In the genomic region with DNA sequence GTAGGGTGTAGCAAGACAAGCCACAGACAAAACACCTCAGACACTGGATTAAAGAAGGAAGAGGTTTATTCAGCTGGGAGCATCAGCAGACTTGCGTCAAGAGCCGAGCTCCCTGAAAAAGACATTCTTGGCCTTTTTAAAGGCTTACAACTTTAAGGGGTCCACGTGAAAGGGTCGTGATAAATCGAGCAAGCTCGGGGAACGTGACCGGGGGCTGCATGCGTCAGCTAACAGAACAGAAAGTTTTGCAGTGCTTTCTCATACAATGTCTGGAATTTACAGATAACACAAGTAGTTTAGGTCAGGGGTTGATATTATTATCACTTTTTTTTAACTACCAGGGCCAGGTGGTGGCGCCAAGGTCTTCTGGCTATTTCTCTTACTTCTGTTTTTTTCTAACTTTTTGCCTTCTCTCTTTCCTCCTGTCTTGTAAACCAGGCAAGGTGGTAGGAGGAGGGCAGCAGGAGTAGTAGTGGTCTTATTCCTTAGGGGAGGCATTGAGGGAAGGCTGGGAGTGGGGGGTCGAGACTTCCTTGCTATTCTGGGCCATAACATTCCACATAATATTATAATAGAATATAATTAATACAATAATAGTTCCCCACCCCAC, we compare ENCODE assay signal across 8 cellular contexts. TPM values are rescaled to one million over a fixed set of nuclear protein-coding genes. Genes with fewer than 3 reads are reported as not detected.
DNase-seq lines count a peak whose midpoint lies in the region; ATAC-seq, FAIRE-seq and TF ChIP-seq lines count a peak whose summit lies in the region.

No MANE protein-coding gene starts in this region.

- no peak for ATAC-seq in naive thymus-derived CD4-positive, alpha-beta T cell
- no peak for ATAC-seq in GM18498 (IDR thresholded peaks at IDR 0.05; ENCODE audit: unreplicated experiment)

- H3K9me3 Mint-ChIP-seq in naive thymus-derived CD4-positive, alpha-beta T cell = peaks cover 0 to 1% (median 0%) of the 10 kb centered on the region in 11 donors

- H3K9me1 ChIP-seq in endothelial cell of umbilical vein (replicated peaks; ENCODE audit: control insufficient read depth, extremely low read depth, insufficient read depth, low read length) = no peaks in the 10 kb centered on the region

- H3K36me3 ChIP-seq in endothelial cell of umbilical vein (ENCODE audit: control insufficient read depth in 2 of 2, extremely low read depth in 1 of 2, insufficient read depth in 2 of 2, low read length in 2 of 2) = no peaks in the 10 kb centered on the region
- no peaks in the 10 kb centered on the region for H3K36me3 ChIP-seq in prostate gland
- H3K36me3 ChIP-seq in naive thymus-derived CD4-positive, alpha-beta T cell (ENCODE audit: control insufficient read depth in 2 of 3, insufficient read depth in 3 of 3, low read length in 3 of 3) = no peaks in the 10 kb centered on the region

- no TSS peak for BruUV-seq in endothelial cell of umbilical vein (replicated peaks; lab: Mats Ljungman, UMichigan)

- peak overlapping the region in 1 of 9 donors; percentile 37 for H3K27ac Mint-ChIP-seq in naive thymus-derived CD4-positive, alpha-beta T cell

- no peaks in the 10 kb centered on the region for H3K36me3 Mint-ChIP-seq in naive thymus-derived CD4-positive, alpha-beta T cell

- no peaks in the 10 kb centered on the region for H3K79me2 ChIP-seq in endothelial cell of umbilical vein (ENCODE audit: control insufficient read depth, insufficient read depth, low read length)

- peaks cover 0 to 11% (median 0%) of the 10 kb centered on the region in 5 donors for H3K27me3 Mint-ChIP-seq in naive thymus-derived CD4-positive, alpha-beta T cell

- peak overlapping the region in 2 of 10 donors; percentile 17 to 21 for H3K4me3 Mint-ChIP-seq in naive thymus-derived CD4-positive, alpha-beta T cell

- H3K4me1 ChIP-seq in endothelial cell of umbilical vein (ENCODE audit: control insufficient read depth, extremely low read depth, insufficient read depth, low read length) = peaks cover 7% of the 10 kb centered on the region
- no peaks in the 10 kb centered on the region for H3K4me1 ChIP-seq in prostate gland (replicated peaks)
- peaks cover 1 to 3% of the 10 kb centered on the region in 2 donors for H3K4me1 ChIP-seq in naive thymus-derived CD4-positive, alpha-beta T cell (ENCODE audit: control insufficient read depth in 2 of 2, insufficient read depth in 2 of 2, low read length in 2 of 2)

- H3K4me2 ChIP-seq in endothelial cell of umbilical vein (ENCODE audit: insufficient read depth, low read length) = no peak overlapping the region

- 82% methylated on average over 11 of the region's 11 CpGs for WGBS in prostate gland

- FAIRE-seq in endothelial cell of umbilical vein (lab: Jason Lieb, UNC) (peak; percentile 33), urothelium cell line (lab: Jason Lieb, UNC) (no peak)

- H3K4me1 Mint-ChIP-seq in naive thymus-derived CD4-positive, alpha-beta T cell = peaks cover 9 to 20% (median 17%) of the 10 kb centered on the region in 7 donors

- DNase-seq in GM12865 (ENCODE audit: low read depth) = peak; percentile 36
- peak; percentile 96 for DNase-seq in OCI-M1 (lab: John Stamatoyannopoulos, UW)
- peak; percentile 61 for DNase-seq in endothelial cell of umbilical vein (ENCODE audit: low read depth, low spot score)
- no peak for DNase-seq in prostate gland (ENCODE audit: low spot score)
- no peak for DNase-seq in naive thymus-derived CD4-positive, alpha-beta T cell
- no peak for DNase-seq in urothelium cell line (ENCODE audit: low spot score)
- no peak for DNase-seq in ecto neural progenitor cell (ENCODE audit: low spot score)

- dilution Hi-C loops in endothelial cell of umbilical vein (cut with MboI; ENCODE audit: extremely low pct_ligation_motif_present, low sequenced_read_pairs) = no loop called here

- no peaks in the 10 kb centered on the region for H4K20me1 ChIP-seq in endothelial cell of umbilical vein (replicated peaks; ENCODE audit: control insufficient read depth, extremely low read depth, insufficient read depth, low read length)

- no peak overlapping the region for H3K4me3 ChIP-seq in GM12865 (ENCODE audit: low read depth, low read length)
- no peak overlapping the region for H3K4me3 ChIP-seq in endothelial cell of umbilical vein (replicated peaks in 1 of 3; ENCODE audit: insufficient read depth in 1 of 3, low read depth in 1 of 3, low read length in 3 of 3)
- no peak overlapping the region for H3K4me3 ChIP-seq in prostate gland
- H3K4me3 ChIP-seq in naive thymus-derived CD4-positive, alpha-beta T cell (ENCODE audit: low read length) = no peak overlapping the region

- H2AFZ ChIP-seq in endothelial cell of umbilical vein (ENCODE audit: low read depth, low read length) = peak overlapping the region; percentile 86

- POLR2A ChIA-PET in endothelial cell of umbilical vein (lab: Charles Lee) = no interaction called here
- POLR2A ChIA-PET in naive thymus-derived CD4-positive, alpha-beta T cell (lab: Charles Lee) = interaction anchor here (0.6 kb wide), 1 partner anchor 1401 kb away, joined by 3 read pairs; no protein-coding TSS in a partner anchor

- H3K9me3 ChIP-seq in endothelial cell of umbilical vein (replicated peaks; ENCODE audit: control insufficient read depth, insufficient read depth, low read length) = no peaks in the 10 kb centered on the region
- no peaks in the 10 kb centered on the region for H3K9me3 ChIP-seq in prostate gland
- no peaks in the 10 kb centered on the region for H3K9me3 ChIP-seq in naive thymus-derived CD4-positive, alpha-beta T cell (ENCODE audit: control insufficient read depth in 2 of 3, low read length in 3 of 3)

- intact Hi-C loops in endothelial cell of umbilical vein (cut with micrococcal nuclease) = no loop called here
- intact Hi-C loops in prostate gland (cut with DNase I) = no loop called here
- intact Hi-C loops in naive thymus-derived CD4-positive, alpha-beta T cell (cut with micrococcal nuclease) = loop anchor here (1.0 to 10.0 kb wide), 3 partner anchors 195 to 265 kb away; a partner anchor contains a TSS

- TF ChIP-seq POLR2A in endothelial cell of umbilical vein (IDR thresholded peaks at IDR 0.05; ENCODE audit: low read depth, low read length) = no peak
- TF ChIP-seq POLR2A in prostate gland (IDR thresholded peaks at IDR 0.05) = no peak

- TF ChIP-seq CTCF in GM12865 (IDR thresholded peaks at IDR 0.05; ENCODE audit: insufficient read depth, low read depth, low read length, missing control alignments) = no peak
- peak in 1 of 2 donors; percentile 1 for TF ChIP-seq CTCF in endothelial cell of umbilical vein (IDR thresholded peaks at IDR 0.05; ENCODE audit: extremely low read depth in 1 of 2, insufficient read depth in 1 of 2, low read depth in 1 of 2, low read length in 2 of 2)
- no peak for TF ChIP-seq CTCF in prostate gland (IDR thresholded peaks at IDR 0.05)

- CTCF ChIA-PET in endothelial cell of umbilical vein (lab: Charles Lee) = interaction anchor here (2.6 kb wide), 1 partner anchor 197 kb away, joined by 12 read pairs; no protein-coding TSS in a partner anchor
- CTCF ChIA-PET in naive thymus-derived CD4-positive, alpha-beta T cell (lab: Charles Lee) = no interaction called here

- H3K27ac ChIP-seq in endothelial cell of umbilical vein (ENCODE audit: insufficient read depth, low read depth, low read length) = no peak overlapping the region
- H3K27ac ChIP-seq in prostate gland = peak overlapping the region; percentile 61 to 68
- H3K27ac ChIP-seq in naive thymus-derived CD4-positive, alpha-beta T cell (ENCODE audit: low read depth, low read length) = no peak overlapping the region

- H3K27me3 ChIP-seq in endothelial cell of umbilical vein (ENCODE audit: control insufficient read depth in 2 of 2, insufficient read depth in 2 of 2, low read length in 2 of 2) = no peaks in the 10 kb centered on the region
- H3K27me3 ChIP-seq in prostate gland (replicated peaks; ENCODE audit: insufficient read depth) = no peaks in the 10 kb centered on the region
- H3K27me3 ChIP-seq in naive thymus-derived CD4-positive, alpha-beta T cell (ENCODE audit: control insufficient read depth in 2 of 2, insufficient read depth in 2 of 2, low read length in 2 of 2) = no peaks in the 10 kb centered on the region

- H3K9ac ChIP-seq in endothelial cell of umbilical vein (replicated peaks; ENCODE audit: extremely low read depth, insufficient read depth, low read length) = peak overlapping the region; percentile 30

RNA-seq across cellular contexts. Expression of a gene that starts 0.6 kb away (rescaled TPM):
- total RNA-seq in endothelial cell of umbilical vein (0.13 and 0.37 TPM in 2 replicates), prostate gland (1 to 10 TPM; 7.2 to 7.9 TPM)
- 1.0 TPM in 2 replicates for polyA plus RNA-seq in endothelial cell of umbilical vein
- polyA plus RNA-seq in endothelial cell of umbilical vein (2011; cell fraction: cytosol; rRNA removed) = 0.53 and 0.69 TPM in 2 replicates
- polyA plus RNA-seq in endothelial cell of umbilical vein (2011; cell fraction: nucleus; rRNA removed) = 0.46 and 0.53 TPM in 2 replicates
- 0.11 and 0.12 TPM in 2 replicates for polyA plus RNA-seq in endothelial cell of umbilical vein (2012)
- polyA minus RNA-seq in endothelial cell of umbilical vein = 0.32 and 0.34 TPM in 2 replicates
- polyA minus RNA-seq in endothelial cell of umbilical vein (2011; cell fraction: cytosol; rRNA and poly(A)+ RNA removed) = 25.6 TPM
- 0.19 and 0.34 TPM in 2 replicates for polyA minus RNA-seq in endothelial cell of umbilical vein (2011; cell fraction: nucleus; rRNA and poly(A)+ RNA removed)
- total RNA-seq in naive thymus-derived CD4-positive, alpha-beta T cell = 10 to 100 TPM in 1 of 5 experiments, 1 to 10 TPM in 1, under 1 TPM in 2, not detected in 1; 0.57 to 29.5 (median 1.9) TPM
- under 1 TPM in 1 of 2 donors, not detected in 1; 0.05 TPM for polyA plus RNA-seq in naive thymus-derived CD4-positive, alpha-beta T cell

RNA-seq across cellular contexts. Expression of a gene that starts 5.6 kb away (rescaled TPM):
- total RNA-seq in endothelial cell of umbilical vein (10.6 and 11.5 TPM in 2 replicates), prostate gland (10 to 100 TPM; 31.5 to 41.7 TPM)
- polyA plus RNA-seq in endothelial cell of umbilical vein = 18.9 and 22.0 TPM in 2 replicates
- polyA plus RNA-seq in endothelial cell of umbilical vein (2011; cell fraction: cytosol; rRNA removed) = 10.3 and 10.4 TPM in 2 replicates
- 24.8 and 26.9 TPM in 2 replicates for polyA plus RNA-seq in endothelial cell of umbilical vein (2011; cell fraction: nucleus; rRNA removed)
- 5.5 and 9.4 TPM in 2 replicates for polyA plus RNA-seq in endothelial cell of umbilical vein (2012)
- polyA minus RNA-seq in endothelial cell of umbilical vein = 13.4 and 14.2 TPM in 2 replicates
- 23.5 TPM for polyA minus RNA-seq in endothelial cell of umbilical vein (2011; cell fraction: cytosol; rRNA and poly(A)+ RNA removed)
- polyA minus RNA-seq in endothelial cell of umbilical vein (2011; cell fraction: nucleus; rRNA and poly(A)+ RNA removed) = 5.4 and 6.4 TPM in 2 replicates
- 10 to 100 TPM; 10.1 to 76.3 (median 21.1) TPM for total RNA-seq in naive thymus-derived CD4-positive, alpha-beta T cell
- 10 to 100 TPM in 1 of 2 donors, 1 to 10 TPM in 1; 4.3 to 12.7 TPM for polyA plus RNA-seq in naive thymus-derived CD4-positive, alpha-beta T cell

RNA-seq across cellular contexts. Expression of a gene that starts 21.0 kb away (rescaled TPM):
- total RNA-seq in endothelial cell of umbilical vein (150 and 170 TPM in 2 replicates), prostate gland (100 to 1,000 TPM; 247 to 274 TPM)
- polyA plus RNA-seq in endothelial cell of umbilical vein = 166 and 220 TPM in 2 replicates
- polyA plus RNA-seq in endothelial cell of umbilical vein (2011; cell fraction: cytosol; rRNA removed) = 85.9 and 127 TPM in 2 replicates
- polyA plus RNA-seq in endothelial cell of umbilical vein (2011; cell fraction: nucleus; rRNA removed) = 58.1 and 68.9 TPM in 2 replicates
- 96.4 and 179 TPM in 2 replicates for polyA plus RNA-seq in endothelial cell of umbilical vein (2012)
- 74.2 and 83.9 TPM in 2 replicates for polyA minus RNA-seq in endothelial cell of umbilical vein
- 260 TPM for polyA minus RNA-seq in endothelial cell of umbilical vein (2011; cell fraction: cytosol; rRNA and poly(A)+ RNA removed)
- 32.0 and 34.3 TPM in 2 replicates for polyA minus RNA-seq in endothelial cell of umbilical vein (2011; cell fraction: nucleus; rRNA and poly(A)+ RNA removed)
- 100 to 1,000 TPM in 1 of 5 experiments, 10 to 100 TPM in 4; 67.1 to 126 (median 80.1) TPM for total RNA-seq in naive thymus-derived CD4-positive, alpha-beta T cell
- polyA plus RNA-seq in naive thymus-derived CD4-positive, alpha-beta T cell = 100 to 1,000 TPM; 172 to 197 TPM

RNA-seq across cellular contexts. Expression of a gene that starts 29.3 kb away (rescaled TPM):
- 124 and 134 TPM in 2 replicates for total RNA-seq in endothelial cell of umbilical vein
- polyA plus RNA-seq in endothelial cell of umbilical vein = 183 and 236 TPM in 2 replicates
- 40.1 and 59.5 TPM in 2 replicates for polyA plus RNA-seq in endothelial cell of umbilical vein (2011; cell fraction: cytosol; rRNA removed)
- 830 and 950 TPM in 2 replicates for polyA plus RNA-seq in endothelial cell of umbilical vein (2011; cell fraction: nucleus; rRNA removed)
- polyA plus RNA-seq in endothelial cell of umbilical vein (2012) = 58.8 and 85.6 TPM in 2 replicates
- polyA minus RNA-seq in endothelial cell of umbilical vein = 57.6 and 77.2 TPM in 2 replicates
- 26.6 TPM for polyA minus RNA-seq in endothelial cell of umbilical vein (2011; cell fraction: cytosol; rRNA and poly(A)+ RNA removed)
- polyA minus RNA-seq in endothelial cell of umbilical vein (2011; cell fraction: nucleus; rRNA and poly(A)+ RNA removed) = 109 and 157 TPM in 2 replicates
- total RNA-seq in prostate gland = 100 to 1,000 TPM; 114 to 118 TPM
- 100 to 1,000 TPM; 164 to 381 (median 194) TPM for total RNA-seq in naive thymus-derived CD4-positive, alpha-beta T cell
- 10 to 100 TPM; 27.3 to 39.0 TPM for polyA plus RNA-seq in naive thymus-derived CD4-positive, alpha-beta T cell

Comparison
In these comparisons a context has a peak if more than half of its experiments do, and no peak if none do; other contexts are left out.
1. DNase-seq: peak in GM12865 (single experiment), OCI-M1 (single experiment) and endothelial cell of umbilical vein (single experiment); none in prostate gland (single experiment), naive thymus-derived CD4-positive, alpha-beta T cell (0 of 9), urothelium cell line (single experiment) and ecto neural progenitor cell (single experiment).
2. H3K27ac ChIP-seq: peak in prostate gland (2 of 2); none in endothelial cell of umbilical vein (single experiment) and naive thymus-derived CD4-positive, alpha-beta T cell (single experiment).
3. intact Hi-C loops: an anchor here in naive thymus-derived CD4-positive, alpha-beta T cell (1.0 to 10.0 kb wide); none called in endothelial cell of umbilical vein and prostate gland.